16 cellular contexts compared by ENCODE assay signal in genomic region chr10:132492323-132493035, GRCh38. TPM values are rescaled to one million over a fixed set of nuclear protein-coding genes. Genes with fewer than 3 reads are reported as not detected.
DNase-seq lines count a peak whose midpoint lies in the region; TF ChIP-seq lines count a peak whose summit lies in the region.
"Had no signal": no experiment of that assay in that cellular context is flagged by ENCODE, and none has a peak within 500 bp of the region (broad histone marks: within the 10 kb centered on the region; RNA-seq: fewer than 3 reads in every experiment).

No MANE protein-coding gene starts in this region.

- H3K9me3 ChIP-seq in adipocyte (ENCODE audit: control insufficient read depth, low read length) (no peaks in the 10 kb centered on the region), spleen (no peaks in the 10 kb centered on the region)
- no peaks in the 10 kb centered on the region for H3K9me3 ChIP-seq in effector memory CD4-positive, alpha-beta T cell (ENCODE audit: control insufficient read depth, low read length)
- H3K9me3 ChIP-seq: adrenal gland had no signal

- no peak for TF ChIP-seq POLR2A in spleen (IDR thresholded peaks at IDR 0.05)

- intact Hi-C loops in spleen (cut with DNase I; ENCODE audit: low total_unique reads): no loop called here

- peaks cover 12% of the 10 kb centered on the region for H3K27me3 ChIP-seq in adipocyte (replicated peaks; ENCODE audit: control insufficient read depth, insufficient read depth, low read length)
- H3K27me3 ChIP-seq in spleen (replicated peaks in 1 of 7): peaks cover 0 to 9% (median 0%) of the 10 kb centered on the region in 7 donors
- H3K27me3 ChIP-seq in effector memory CD4-positive, alpha-beta T cell (replicated peaks; ENCODE audit: control insufficient read depth, insufficient read depth, low read length, poor library complexity, severe bottlenecking): no peaks in the 10 kb centered on the region
- H3K27me3 ChIP-seq: adrenal gland had no signal

- H3K9ac ChIP-seq in adipocyte (ENCODE audit: low read length): peak overlapping the region; percentile 11

- DNase-seq in adipocyte (ENCODE audit: low read depth) (no peak), globus pallidus (ENCODE audit: low spot score) (peak; percentile 50), midbrain (lab: John Stamatoyannopoulos, UW) (peak; percentile 42), spleen (peak; percentile 41), NCI-H446 (lab: John Stamatoyannopoulos, UW) (no peak), GM13977 (ENCODE audit: low spot score) (no peak)
- DNase-seq in effector memory CD4-positive, alpha-beta T cell: no peak
- no peak for DNase-seq in stimulated activated CD4-positive, alpha-beta T cell treated with anti-CD3 and anti-CD28 coated beads, Interleukin-2, amount 100 ng/mL, for 24 hours
- DNase-seq: activated CD4-positive, alpha-beta T cell treated with anti-CD3 and anti-CD28 coated beads, Interleukin-2, amount 50 U/mL, for 48 hours; adrenal gland; erythroblast; HFFc6; NCI-H1092; SIG-M5 had no signal

- H3K4me3 ChIP-seq in adipocyte (ENCODE audit: low read length): no peak overlapping the region
- H3K4me3 ChIP-seq in spleen: no peak overlapping the region
- no peak overlapping the region for H3K4me3 ChIP-seq in effector memory CD4-positive, alpha-beta T cell (ENCODE audit: insufficient read depth, low read depth, low read length, poor library complexity, severe bottlenecking)
- H3K4me3 ChIP-seq: adrenal gland, GM12878, lung had no signal

- peak overlapping the region in 6 of 8 donors; percentile 22 to 72 (median 55) for H3K27ac ChIP-seq in spleen
- no peak overlapping the region for H3K27ac ChIP-seq in effector memory CD4-positive, alpha-beta T cell (ENCODE audit: insufficient read depth, low read length, poor library complexity, severe bottlenecking)

- TF ChIP-seq CTCF in spleen (IDR thresholded peaks at IDR 0.05 in 8 of 11, conservative IDR thresholded peaks at IDR 0.05 in 3 of 11): no peak
- TF ChIP-seq CTCF in GM13977 (IDR thresholded peaks at IDR 0.05; ENCODE audit: extremely low read depth, insufficient read depth, missing control alignments): no peak

- in situ Hi-C loops in GM13977 (cut with MboI; ENCODE audit: low pct_unique_long_range_greater_than_20kb, low sequenced_read_pairs, unreplicated experiment): no loop called here

- H3K36me3 ChIP-seq in adipocyte (ENCODE audit: control insufficient read depth, insufficient read depth, low read length, severe bottlenecking) (no peaks in the 10 kb centered on the region), spleen (no peaks in the 10 kb centered on the region)
- H3K36me3 ChIP-seq in effector memory CD4-positive, alpha-beta T cell (ENCODE audit: control insufficient read depth, insufficient read depth, low read length): no peaks in the 10 kb centered on the region
- H3K36me3 ChIP-seq: adrenal gland had no signal

- 79 to 88% (median 83%) methylated on average over 20 to 21 of the region's 21 CpGs for WGBS in spleen, 5 donors

- H3K4me1 ChIP-seq in adipocyte (ENCODE audit: control insufficient read depth, insufficient read depth, low read length): peaks cover 19% of the 10 kb centered on the region
- peaks cover 0 to 19% (median 7%) of the 10 kb centered on the region in 6 donors for H3K4me1 ChIP-seq in spleen
- H3K4me1 ChIP-seq in effector memory CD4-positive, alpha-beta T cell (ENCODE audit: control insufficient read depth, insufficient read depth, low read length, poor library complexity, severe bottlenecking): no peaks in the 10 kb centered on the region

RNA-seq across cellular contexts. Expression of gene INPP5A, which starts 45.1 kb away (rescaled TPM):
- 10 to 100 TPM; 24.7 to 41.3 (median 33.7) TPM for total RNA-seq in spleen
- 10 to 100 TPM; 11.1 to 16.5 (median 11.7) TPM for polyA plus RNA-seq in spleen

Comparison
In these comparisons a context has a peak if more than half of its experiments do, and no peak if none do; other contexts are left out.
1. DNase-seq: peak in globus pallidus (single experiment), midbrain (single experiment) and spleen (single experiment); none in adipocyte (single experiment), NCI-H446 (0 of 2), GM13977 (single experiment), effector memory CD4-positive, alpha-beta T cell (0 of 3) and stimulated activated CD4-positive, alpha-beta T cell treated with anti-CD3 and anti-CD28 coated beads, Interleukin-2, amount 100 ng/mL, for 24 hours (0 of 2).